ENCODE assay signal across 3 cellular contexts in the genomic region with DNA sequence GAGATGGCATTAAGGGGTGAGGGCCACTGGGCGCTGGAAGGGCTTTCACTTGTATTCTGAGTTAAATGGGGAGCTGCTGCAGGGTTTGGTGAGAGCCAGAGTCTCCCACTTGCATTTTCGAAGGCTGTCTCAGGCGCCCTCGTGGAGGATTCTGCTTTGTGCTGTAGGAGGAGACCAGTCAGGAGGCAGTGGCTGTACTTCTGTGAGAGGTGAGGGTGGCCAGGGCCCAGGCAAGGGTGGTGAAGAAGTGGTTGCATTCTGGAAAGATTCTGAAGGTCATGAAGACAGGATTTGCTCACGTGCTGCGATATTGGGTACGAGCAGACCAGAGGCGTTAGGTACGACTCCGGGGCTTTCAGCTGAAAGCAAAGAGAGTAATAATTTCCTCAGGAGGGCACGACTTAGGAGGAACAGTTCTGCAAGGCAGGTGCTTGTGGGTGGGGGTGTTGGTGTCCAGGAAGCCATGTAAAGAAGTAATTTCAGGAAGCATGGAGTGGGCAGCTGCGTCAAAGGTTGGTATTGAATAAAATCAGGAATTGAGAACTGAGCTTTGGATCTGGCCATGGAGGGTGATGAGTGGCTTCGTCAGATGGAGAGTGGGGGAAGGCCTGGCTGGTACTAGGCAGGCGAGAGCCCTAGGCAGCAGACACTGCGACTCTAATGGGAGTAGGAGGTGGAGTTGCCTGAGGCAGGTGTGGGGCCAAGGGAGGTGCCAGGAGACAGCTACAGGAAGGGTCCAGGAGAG.
TF ChIP-seq lines count a peak whose summit lies in the region.

No MANE protein-coding gene starts in this region.

TF ChIP-seq in GM12891, 5 proteins besides CTCF, POLR2A, EP300 and RAD21:
- TF ChIP-seq POU2F2 (IDR thresholded peaks at IDR 0.05; ENCODE audit: low read depth, low read length) (no peak), PAX5 (IDR thresholded peaks at IDR 0.05; ENCODE audit: insufficient read depth, low read length, severe bottlenecking) (no peak), POLR2AphosphoS5 (IDR thresholded peaks at IDR 0.05; ENCODE audit: low read depth, low read length) (peak; percentile 48; the same call in 1 of the 2 replicates), TAF1 (IDR thresholded peaks at IDR 0.05; ENCODE audit: low read depth, low read length) (no peak), SPI1 (IDR thresholded peaks at IDR 0.05; ENCODE audit: low read depth, low read length) (no peak)

TF ChIP-seq in GM23338, 12 proteins besides CTCF, POLR2A, EP300 and RAD21 (continues in another document):
- TF ChIP-seq EZH2 (IDR thresholded peaks at IDR 0.05; ENCODE audit: low read depth, unreplicated experiment) (no peak), JUNB (IDR thresholded peaks at IDR 0.05; ENCODE audit: unreplicated experiment) (no peak), ZNF114 (CRISPR knock-in tag; IDR thresholded peaks at IDR 0.05) (no peak), NANOG (IDR thresholded peaks at IDR 0.05; ENCODE audit: borderline replicate concordance) (no peak), EZH2phosphoT487 (IDR thresholded peaks at IDR 0.05; ENCODE audit: unreplicated experiment) (no peak), CREB1 (CRISPR knock-in tag; IDR thresholded peaks at IDR 0.05; ENCODE audit: low read depth) (no peak), POLR2AphosphoS5 (IDR thresholded peaks at IDR 0.05; ENCODE audit: low read depth) (no peak)
- TF ChIP-seq, protein P1, sequence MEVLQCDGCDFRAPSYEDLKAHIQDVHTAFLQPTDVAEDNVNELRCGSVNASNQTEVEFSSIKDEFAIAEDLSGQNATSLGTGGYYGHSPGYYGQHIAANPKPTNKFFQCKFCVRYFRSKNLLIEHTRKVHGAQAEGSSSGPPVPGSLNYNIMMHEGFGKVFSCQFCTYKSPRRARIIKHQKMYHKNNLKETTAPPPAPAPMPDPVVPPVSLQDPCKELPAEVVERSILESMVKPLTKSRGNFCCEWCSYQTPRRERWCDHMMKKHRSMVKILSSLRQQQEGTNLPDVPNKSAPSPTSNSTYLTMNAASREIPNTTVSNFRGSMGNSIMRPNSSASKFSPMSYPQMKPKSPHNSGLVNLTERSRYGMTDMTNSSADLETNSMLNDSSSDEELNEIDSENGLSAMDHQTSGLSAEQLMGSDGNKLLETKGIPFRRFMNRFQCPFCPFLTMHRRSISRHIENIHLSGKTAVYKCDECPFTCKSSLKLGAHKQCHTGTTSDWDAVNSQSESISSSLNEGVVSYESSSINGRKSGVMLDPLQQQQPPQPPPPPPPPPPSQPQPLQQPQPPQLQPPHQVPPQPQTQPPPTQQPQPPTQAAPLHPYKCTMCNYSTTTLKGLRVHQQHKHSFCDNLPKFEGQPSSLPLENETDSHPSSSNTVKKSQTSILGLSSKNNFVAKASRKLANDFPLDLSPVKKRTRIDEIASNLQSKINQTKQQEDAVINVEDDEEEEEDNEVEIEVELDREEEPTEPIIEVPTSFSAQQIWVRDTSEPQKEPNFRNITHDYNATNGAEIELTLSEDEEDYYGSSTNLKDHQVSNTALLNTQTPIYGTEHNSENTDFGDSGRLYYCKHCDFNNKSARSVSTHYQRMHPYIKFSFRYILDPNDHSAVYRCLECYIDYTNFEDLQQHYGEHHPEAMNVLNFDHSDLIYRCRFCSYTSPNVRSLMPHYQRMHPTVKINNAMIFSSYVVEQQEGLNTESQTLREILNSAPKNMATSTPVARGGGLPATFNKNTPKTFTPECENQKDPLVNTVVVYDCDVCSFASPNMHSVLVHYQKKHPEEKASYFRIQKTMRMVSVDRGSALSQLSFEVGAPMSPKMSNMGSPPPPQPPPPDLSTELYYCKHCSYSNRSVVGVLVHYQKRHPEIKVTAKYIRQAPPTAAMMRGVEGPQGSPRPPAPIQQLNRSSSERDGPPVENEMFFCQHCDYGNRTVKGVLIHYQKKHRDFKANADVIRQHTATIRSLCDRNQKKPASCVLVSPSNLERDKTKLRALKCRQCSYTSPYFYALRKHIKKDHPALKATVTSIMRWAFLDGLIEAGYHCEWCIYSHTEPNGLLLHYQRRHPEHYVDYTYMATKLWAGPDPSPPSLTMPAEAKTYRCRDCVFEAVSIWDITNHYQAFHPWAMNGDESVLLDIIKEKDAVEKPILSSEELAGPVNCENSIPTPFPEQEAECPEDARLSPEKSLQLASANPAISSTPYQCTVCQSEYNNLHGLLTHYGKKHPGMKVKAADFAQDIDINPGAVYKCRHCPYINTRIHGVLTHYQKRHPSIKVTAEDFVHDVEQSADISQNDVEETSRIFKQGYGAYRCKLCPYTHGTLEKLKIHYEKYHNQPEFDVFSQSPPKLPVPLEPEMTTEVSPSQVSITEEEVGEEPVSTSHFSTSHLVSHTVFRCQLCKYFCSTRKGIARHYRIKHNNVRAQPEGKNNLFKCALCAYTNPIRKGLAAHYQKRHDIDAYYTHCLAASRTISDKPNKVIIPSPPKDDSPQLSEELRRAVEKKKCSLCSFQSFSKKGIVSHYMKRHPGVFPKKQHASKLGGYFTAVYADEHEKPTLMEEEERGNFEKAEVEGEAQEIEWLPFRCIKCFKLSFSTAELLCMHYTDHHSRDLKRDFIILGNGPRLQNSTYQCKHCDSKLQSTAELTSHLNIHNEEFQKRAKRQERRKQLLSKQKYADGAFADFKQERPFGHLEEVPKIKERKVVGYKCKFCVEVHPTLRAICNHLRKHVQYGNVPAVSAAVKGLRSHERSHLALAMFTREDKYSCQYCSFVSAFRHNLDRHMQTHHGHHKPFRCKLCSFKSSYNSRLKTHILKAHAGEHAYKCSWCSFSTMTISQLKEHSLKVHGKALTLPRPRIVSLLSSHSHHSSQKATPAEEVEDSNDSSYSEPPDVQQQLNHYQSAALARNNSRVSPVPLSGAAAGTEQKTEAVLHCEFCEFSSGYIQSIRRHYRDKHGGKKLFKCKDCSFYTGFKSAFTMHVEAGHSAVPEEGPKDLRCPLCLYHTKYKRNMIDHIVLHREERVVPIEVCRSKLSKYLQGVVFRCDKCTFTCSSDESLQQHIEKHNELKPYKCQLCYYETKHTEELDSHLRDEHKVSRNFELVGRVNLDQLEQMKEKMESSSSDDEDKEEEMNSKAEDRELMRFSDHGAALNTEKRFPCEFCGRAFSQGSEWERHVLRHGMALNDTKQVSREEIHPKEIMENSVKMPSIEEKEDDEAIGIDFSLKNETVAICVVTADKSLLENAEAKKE (CRISPR knock-in tag; IDR thresholded peaks at IDR 0.05), result no peak
- TF ChIP-seq, protein P2, sequence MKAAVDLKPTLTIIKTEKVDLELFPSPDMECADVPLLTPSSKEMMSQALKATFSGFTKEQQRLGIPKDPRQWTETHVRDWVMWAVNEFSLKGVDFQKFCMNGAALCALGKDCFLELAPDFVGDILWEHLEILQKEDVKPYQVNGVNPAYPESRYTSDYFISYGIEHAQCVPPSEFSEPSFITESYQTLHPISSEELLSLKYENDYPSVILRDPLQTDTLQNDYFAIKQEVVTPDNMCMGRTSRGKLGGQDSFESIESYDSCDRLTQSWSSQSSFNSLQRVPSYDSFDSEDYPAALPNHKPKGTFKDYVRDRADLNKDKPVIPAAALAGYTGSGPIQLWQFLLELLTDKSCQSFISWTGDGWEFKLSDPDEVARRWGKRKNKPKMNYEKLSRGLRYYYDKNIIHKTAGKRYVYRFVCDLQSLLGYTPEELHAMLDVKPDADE (IDR thresholded peaks at IDR 0.05), result no peak

TF ChIP-seq in GM12878, 131 proteins besides CTCF, POLR2A, EP300 and RAD21:
- TF ChIP-seq, protein P3, sequence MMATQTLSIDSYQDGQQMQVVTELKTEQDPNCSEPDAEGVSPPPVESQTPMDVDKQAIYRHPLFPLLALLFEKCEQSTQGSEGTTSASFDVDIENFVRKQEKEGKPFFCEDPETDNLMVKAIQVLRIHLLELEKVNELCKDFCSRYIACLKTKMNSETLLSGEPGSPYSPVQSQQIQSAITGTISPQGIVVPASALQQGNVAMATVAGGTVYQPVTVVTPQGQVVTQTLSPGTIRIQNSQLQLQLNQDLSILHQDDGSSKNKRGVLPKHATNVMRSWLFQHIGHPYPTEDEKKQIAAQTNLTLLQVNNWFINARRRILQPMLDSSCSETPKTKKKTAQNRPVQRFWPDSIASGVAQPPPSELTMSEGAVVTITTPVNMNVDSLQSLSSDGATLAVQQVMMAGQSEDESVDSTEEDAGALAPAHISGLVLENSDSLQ (IDR thresholded peaks at IDR 0.05), result no peak
- TF ChIP-seq, protein P4, sequence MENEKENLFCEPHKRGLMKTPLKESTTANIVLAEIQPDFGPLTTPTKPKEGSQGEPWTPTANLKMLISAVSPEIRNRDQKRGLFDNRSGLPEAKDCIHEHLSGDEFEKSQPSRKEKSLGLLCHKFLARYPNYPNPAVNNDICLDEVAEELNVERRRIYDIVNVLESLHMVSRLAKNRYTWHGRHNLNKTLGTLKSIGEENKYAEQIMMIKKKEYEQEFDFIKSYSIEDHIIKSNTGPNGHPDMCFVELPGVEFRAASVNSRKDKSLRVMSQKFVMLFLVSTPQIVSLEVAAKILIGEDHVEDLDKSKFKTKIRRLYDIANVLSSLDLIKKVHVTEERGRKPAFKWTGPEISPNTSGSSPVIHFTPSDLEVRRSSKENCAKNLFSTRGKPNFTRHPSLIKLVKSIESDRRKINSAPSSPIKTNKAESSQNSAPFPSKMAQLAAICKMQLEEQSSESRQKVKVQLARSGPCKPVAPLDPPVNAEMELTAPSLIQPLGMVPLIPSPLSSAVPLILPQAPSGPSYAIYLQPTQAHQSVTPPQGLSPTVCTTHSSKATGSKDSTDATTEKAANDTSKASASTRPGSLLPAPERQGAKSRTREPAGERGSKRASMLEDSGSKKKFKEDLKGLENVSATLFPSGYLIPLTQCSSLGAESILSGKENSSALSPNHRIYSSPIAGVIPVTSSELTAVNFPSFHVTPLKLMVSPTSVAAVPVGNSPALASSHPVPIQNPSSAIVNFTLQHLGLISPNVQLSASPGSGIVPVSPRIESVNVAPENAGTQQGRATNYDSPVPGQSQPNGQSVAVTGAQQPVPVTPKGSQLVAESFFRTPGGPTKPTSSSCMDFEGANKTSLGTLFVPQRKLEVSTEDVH (IDR thresholded peaks at IDR 0.05; ENCODE audit: low read depth, partially characterized antibody), result no peak
- TF ChIP-seq ZNF217 (IDR thresholded peaks at IDR 0.05) (no peak), SRF (IDR thresholded peaks at IDR 0.05; ENCODE audit: low read depth in 2 of 2, low read length in 2 of 2) (no peak), SMAD5 (IDR thresholded peaks at IDR 0.05; ENCODE audit: low read depth) (no peak), POLR2AphosphoS5 (IDR thresholded peaks at IDR 0.05; ENCODE audit: low read length) (peak; percentile 33; the same call in 1 of the 2 replicates), EGR1 (IDR thresholded peaks at IDR 0.05; ENCODE audit: borderline replicate concordance in 1 of 2, low read depth in 2 of 2, low read length in 2 of 2) (no peak), STAT1 (conservative IDR thresholded peaks at IDR 0.05) (no peak)
